Comparison of ENCODE assay signal across 1 cellular context in the genomic region with DNA sequence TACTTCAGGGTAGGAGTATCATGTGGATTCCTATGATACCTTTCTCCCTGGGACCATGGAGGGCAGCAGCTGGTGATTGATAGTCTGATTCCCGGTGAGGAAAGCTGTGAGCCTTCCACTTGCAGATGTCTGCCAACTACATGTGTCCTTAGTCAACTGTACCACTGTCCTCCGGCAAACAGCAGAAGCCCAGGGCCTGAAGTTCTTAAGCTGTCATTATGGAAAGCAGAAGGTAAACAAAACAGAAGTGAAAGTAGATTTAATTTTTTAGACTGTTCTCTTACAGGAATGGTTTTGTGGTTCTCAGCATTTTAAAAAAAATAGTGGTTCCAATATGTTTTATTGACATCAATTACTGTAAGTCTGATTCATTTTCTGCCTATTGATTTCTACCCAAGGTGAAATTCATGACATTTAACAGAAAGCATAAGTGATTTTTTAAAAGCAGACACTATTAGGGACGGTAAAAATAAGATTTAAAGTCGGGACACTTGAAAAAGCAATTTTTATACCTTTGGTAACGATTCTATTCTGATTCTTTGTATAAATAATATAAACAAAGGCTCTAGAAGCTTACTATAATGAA.
TF ChIP-seq lines count a peak whose summit lies in the region.

No MANE protein-coding gene starts in this region.

TF ChIP-seq in IMR-90, 13 proteins besides CTCF, POLR2A, EP300 and RAD21:
- no peak for TF ChIP-seq CEBPB (IDR thresholded peaks at IDR 0.05; ENCODE audit: low read depth, low read length)
- no peak for TF ChIP-seq RFX5 (IDR thresholded peaks at IDR 0.05; ENCODE audit: low read depth, low read length)
